In genomic region chr17:45200701-45201100, GRCh38 we compare ENCODE assay signal across 18 cellular contexts. TPM values are rescaled to one million over a fixed set of nuclear protein-coding genes. Genes with fewer than 3 reads are reported as not detected.
DNase-seq lines count a peak whose midpoint lies in the region; ATAC-seq lines count a peak whose summit lies in the region.
"Had no signal": no experiment of that assay in that cellular context is flagged by ENCODE, and none has a peak within 500 bp of the region (broad histone marks: within the 10 kb centered on the region; RNA-seq: fewer than 3 reads in every experiment).

No MANE protein-coding gene starts in this region.

- peaks cover 3% of the 10 kb centered on the region for H3K4me1 ChIP-seq in right cardiac atrium (ENCODE audit: control insufficient read depth, insufficient read depth, low read length)

- H3K9me3 ChIP-seq in right cardiac atrium (ENCODE audit: control insufficient read depth, low read length) = no peaks in the 10 kb centered on the region
- H3K9me3 ChIP-seq: A549, HAP-1, upper lobe of left lung had no signal

- H3K27ac ChIP-seq in right cardiac atrium (ENCODE audit: low read length) = peak overlapping the region; percentile 62
- H3K27ac ChIP-seq: upper lobe of left lung had no signal

- no peaks in the 10 kb centered on the region for H3K27me3 ChIP-seq in right cardiac atrium (ENCODE audit: control insufficient read depth, insufficient read depth)
- H3K27me3 ChIP-seq: upper lobe of left lung had no signal

- no peak for DNase-seq in Right ventricle myocardium inferior (ENCODE audit: missing footprints)
- no peak for DNase-seq in cardiac septum (ENCODE audit: low spot score)
- peak; percentile 24 for DNase-seq in amniotic epithelial cell (ENCODE audit: low read depth)
- peak; percentile 69 to 83 (median 70) for DNase-seq in right cardiac atrium
- no peak for DNase-seq in stimulated activated CD4-positive, alpha-beta T cell treated with anti-CD3 and anti-CD28 coated beads, Interleukin-1b, Interleukin-23, amount 100 ng/mL, for 48 hours
- DNase-seq in G401 (ENCODE audit: low spot score) = no peak
- DNase-seq in DMS79 treated with DMSO at 0.1 percent for 48 hours (lab: John Stamatoyannopoulos, UW) = no peak
- DNase-seq: activated CD8-positive, alpha-beta T cell treated with anti-CD3 and anti-CD28 coated beads for 36 hours; DMS153; NCI-H2081 treated with DMSO at 0.1 percent for 48 hours had no signal

- peak; percentile 71 for ATAC-seq in Right ventricle myocardium inferior
- peak; percentile 55 to 68 for ATAC-seq in right cardiac atrium
- no peak for ATAC-seq in HG03460 (IDR thresholded peaks at IDR 0.05; ENCODE audit: unreplicated experiment)
- ATAC-seq: A549; activated CD8-positive, alpha-beta T cell treated with anti-CD3 and anti-CD28 coated beads for 36 hours; activated naive CD4-positive, alpha-beta T cell treated with anti-CD3 and anti-CD28 coated beads, Interleukin-2, amount 50 U/mL, for 72 hours; GM12878; natural killer cell treated with Interleukin-12 subunit alpha and Interleukin-12 subunit beta and Interleukin-15 and Interleukin-18, amount 100 ng/mL, for 72 hours had no signal

- intact Hi-C loops in Right ventricle myocardium inferior (cut with DNase I) = no loop called here
- intact Hi-C loops in cardiac septum (cut with DNase I) = no loop called here
- intact Hi-C loops in right cardiac atrium (cut with DNase I) = no loop called here

- no peak overlapping the region for H3K4me3 ChIP-seq in right cardiac atrium (ENCODE audit: low read length)
- H3K4me3 ChIP-seq: A549, GM12878, HAP-1, smooth muscle cell, upper lobe of left lung had no signal

- in situ Hi-C loops in G401 (cut with HindIII; ENCODE audit: low sequenced_read_pairs) = no loop called here

- WGBS in right cardiac atrium = 53% methylated on average over 9 of the region's 9 CpGs

RNA-seq across cellular contexts. Expression of gene FMNL1, which starts 21.0 kb away (rescaled TPM):
- total RNA-seq in Right ventricle myocardium inferior = 13.7 TPM
- 12.2 TPM for total RNA-seq in cardiac septum
- 10 to 100 TPM; 12.3 to 17.0 (median 14.1) TPM for total RNA-seq in right cardiac atrium
- 10.5 TPM for polyA plus RNA-seq in right cardiac atrium
- 6.1 and 17.9 TPM in 2 replicates for total RNA-seq in G401 (2014; rRNA removed; shearing (Covaris generic))

RNA-seq across cellular contexts. Expression of gene HEXIM2, which starts 39.0 kb away (rescaled TPM):
- total RNA-seq in Right ventricle myocardium inferior = 9.0 TPM
- total RNA-seq in cardiac septum = 3.3 TPM
- 1 to 10 TPM; 3.5 to 8.2 (median 6.6) TPM for total RNA-seq in right cardiac atrium
- polyA plus RNA-seq in right cardiac atrium = 6.5 TPM
- total RNA-seq in G401 (2014; rRNA removed; shearing (Covaris generic)) = 16.6 and 18.8 TPM in 2 replicates

RNA-seq across cellular contexts. Expression of gene HEXIM1, which starts 52.4 kb away (rescaled TPM):
- total RNA-seq in Right ventricle myocardium inferior (33.1 TPM), cardiac septum (19.8 TPM), right cardiac atrium (10 to 100 TPM; 37.1 to 42.6 (median 40.6) TPM)
- 21.2 TPM for polyA plus RNA-seq in right cardiac atrium
- 24.1 and 26.3 TPM in 2 replicates for total RNA-seq in G401 (2014; rRNA removed; shearing (Covaris generic))

Comparison
In these comparisons a context has a peak if more than half of its experiments do, and no peak if none do; other contexts are left out.
1. DNase-seq: peak in amniotic epithelial cell (single experiment) and right cardiac atrium (3 of 3); none in Right ventricle myocardium inferior (single experiment), cardiac septum (single experiment), stimulated activated CD4-positive, alpha-beta T cell treated with anti-CD3 and anti-CD28 coated beads, Interleukin-1b, Interleukin-23, amount 100 ng/mL, for 48 hours (single experiment), G401 (single experiment) and DMS79 treated with DMSO at 0.1 percent for 48 hours (single experiment).